In the genomic region with DNA sequence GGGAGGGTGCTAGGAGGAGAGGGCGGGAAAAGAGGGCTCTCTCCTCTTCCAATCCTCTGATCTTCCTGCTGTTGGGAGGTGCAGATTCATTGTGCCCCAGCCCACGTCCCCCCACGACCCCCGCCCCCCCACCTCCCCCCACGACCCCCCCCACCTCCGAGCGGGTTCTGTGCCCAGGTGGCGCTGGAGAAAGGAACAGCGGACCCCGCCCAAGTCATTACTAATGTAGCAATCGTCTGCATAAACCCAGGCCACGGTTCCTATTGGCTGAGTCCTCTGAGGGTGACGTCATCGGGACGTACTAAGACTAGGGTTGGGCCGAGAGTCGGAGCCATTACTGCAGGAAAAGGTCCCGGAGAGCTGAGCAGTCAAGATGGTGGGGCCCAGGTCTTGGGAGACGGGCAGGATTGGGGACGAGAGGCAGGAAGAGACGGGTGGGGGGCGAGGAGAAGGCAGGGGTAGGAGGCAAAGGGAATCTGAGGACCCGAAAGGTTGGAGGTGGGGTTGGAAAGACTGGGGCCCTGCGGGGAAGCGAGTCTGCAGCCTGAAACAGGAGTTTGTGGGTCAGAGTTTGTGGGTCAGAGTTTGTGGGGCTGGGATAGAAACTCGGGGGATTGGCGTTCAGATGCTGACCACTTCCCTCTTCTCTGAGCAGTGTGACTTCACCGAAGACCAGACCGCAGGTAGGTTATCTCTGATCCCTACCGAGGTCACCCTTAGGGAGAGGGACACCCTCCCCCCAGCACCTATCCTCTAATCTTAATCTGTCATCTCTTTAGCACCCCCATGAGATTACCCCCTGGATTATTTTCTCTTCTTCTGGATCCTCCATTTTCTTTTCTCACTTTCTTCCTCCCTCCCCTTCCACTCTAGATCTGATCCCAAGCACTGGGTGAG, we compare ENCODE assay signal across 8 cellular contexts. TPM values are rescaled to one million over a fixed set of nuclear protein-coding genes. Genes with fewer than 3 reads are reported as not detected.
A peak's percentile ranks its signal among the peaks of the same experiment; 100 is the strongest.
DNase-seq lines count a peak whose midpoint lies in the region; ATAC-seq, FAIRE-seq and TF ChIP-seq lines count a peak whose summit lies in the region.

A gene (plus strand): TSS at position 331 of the 897 bp plus-strand sequence. CDS start 43 bp downstream, at position 374.

- FAIRE-seq in H54 (lab: Jason Lieb, UNC), result no peak

- H3K4me3 ChIP-seq in RWPE2 (ENCODE audit: severe bottlenecking), result peak within 1 kb of the TSS; percentile 83
- H3K4me3 ChIP-seq in fibroblast of the aortic adventitia (ENCODE audit: low read depth, low read length), result peak within 1 kb of the TSS; percentile 98

- H3K9me3 ChIP-seq in RWPE2 (ENCODE audit: severe bottlenecking), result no peaks in the 10 kb centered on the region

- ATAC-seq in RWPE2 (ENCODE audit: low read depth), result peak; percentile 67

- TF ChIP-seq CTCF in RWPE2 (IDR thresholded peaks at IDR 0.05; ENCODE audit: poor library complexity, severe bottlenecking) (no peak), fibroblast of the aortic adventitia (IDR thresholded peaks at IDR 0.05; ENCODE audit: insufficient read depth, low read length) (no peak), nephron (IDR thresholded peaks at IDR 0.05; ENCODE audit: unreplicated experiment in 3 of 3) (no peak)

- H3K27ac Mint-ChIP-seq in nephron, result peak within 1 kb of the TSS; percentile 99 to 100 (median 100)
- H3K27ac Mint-ChIP-seq in stimulated activated naive CD8-positive, alpha-beta T cell treated with anti-CD3 and anti-CD28 coated beads, Interleukin-15, Interleukin-2, amounts not matched to agents 100 ng/mL and 50 ng/mL, for 24 hours, result peak within 1 kb of the TSS; percentile 88

- H3K27ac ChIP-seq in RWPE2 (ENCODE audit: poor library complexity, severe bottlenecking), result peak within 1 kb of the TSS; percentile 87

- peaks cover 48% of the 10 kb centered on the region for H3K36me3 ChIP-seq in RWPE2 (ENCODE audit: low read depth)

- peaks cover 63% of the 10 kb centered on the region for H3K4me1 Mint-ChIP-seq in nephron
- peaks cover 50% of the 10 kb centered on the region for H3K4me1 Mint-ChIP-seq in stimulated activated naive CD8-positive, alpha-beta T cell treated with anti-CD3 and anti-CD28 coated beads, Interleukin-15, Interleukin-2, amounts not matched to agents 100 ng/mL and 50 ng/mL, for 24 hours (ENCODE audit: low read depth)

- peaks cover 53% of the 10 kb centered on the region for H3K36me3 Mint-ChIP-seq in nephron (ENCODE audit: low read depth)
- H3K36me3 Mint-ChIP-seq in stimulated activated naive CD8-positive, alpha-beta T cell treated with anti-CD3 and anti-CD28 coated beads, Interleukin-15, Interleukin-2, amounts not matched to agents 100 ng/mL and 50 ng/mL, for 24 hours (ENCODE audit: low read depth), result peaks cover 54% of the 10 kb centered on the region

- peak; percentile 96 for TF ChIP-seq POLR2A in H54 (IDR thresholded peaks at IDR 0.05; ENCODE audit: low read depth, low read length)

- no peaks in the 10 kb centered on the region for H3K27me3 ChIP-seq in RWPE2 (ENCODE audit: insufficient read depth, poor library complexity, severe bottlenecking)

- DNase-seq in Daoy (ENCODE audit: low read depth), result peak; percentile 98
- DNase-seq in H54 (ENCODE audit: insufficient read length, low spot score), result peak; percentile 81
- peak; percentile 100 for DNase-seq in LoVo (ENCODE audit: low spot score)
- peak; percentile 96 for DNase-seq in RWPE2 (ENCODE audit: low spot score)
- peak; percentile 79 for DNase-seq in activated T-helper 9 cell treated with anti-CD3 and anti-CD28 coated beads, Interleukin-2, amount 50 U/mL, for 16 hours (ENCODE audit: low read depth)
- DNase-seq in fibroblast of the aortic adventitia (ENCODE audit: low read depth), result peak; percentile 99

- H3K9me3 Mint-ChIP-seq in nephron, result no peaks in the 10 kb centered on the region
- no peaks in the 10 kb centered on the region for H3K9me3 Mint-ChIP-seq in stimulated activated naive CD8-positive, alpha-beta T cell treated with anti-CD3 and anti-CD28 coated beads, Interleukin-15, Interleukin-2, amounts not matched to agents 100 ng/mL and 50 ng/mL, for 24 hours

- H3K27me3 Mint-ChIP-seq in nephron (ENCODE audit: low read depth), result no peaks in the 10 kb centered on the region
- no peaks in the 10 kb centered on the region for H3K27me3 Mint-ChIP-seq in stimulated activated naive CD8-positive, alpha-beta T cell treated with anti-CD3 and anti-CD28 coated beads, Interleukin-15, Interleukin-2, amounts not matched to agents 100 ng/mL and 50 ng/mL, for 24 hours

- H3K4me3 Mint-ChIP-seq in nephron, result peak within 1 kb of the TSS; percentile 94 to 97 (median 96)
- peak within 1 kb of the TSS; percentile 98 for H3K4me3 Mint-ChIP-seq in stimulated activated naive CD8-positive, alpha-beta T cell treated with anti-CD3 and anti-CD28 coated beads, Interleukin-15, Interleukin-2, amounts not matched to agents 100 ng/mL and 50 ng/mL, for 24 hours

- H3K4me1 ChIP-seq in RWPE2 (ENCODE audit: insufficient read depth, poor library complexity, severe bottlenecking), result peaks cover 4% of the 10 kb centered on the region

RNA-seq across cellular contexts. Expression of the gene that starts here (rescaled TPM):
- 2,203 and 2,674 TPM in 2 replicates for total RNA-seq in Daoy (2014; rRNA removed; shearing (Covaris generic))
- 1,047 and 1,209 TPM in 2 replicates for total RNA-seq in fibroblast of the aortic adventitia (ENCODE audit: low replicate concordance)

Comparison
In these comparisons a context has a peak if more than half of its experiments do, and no peak if none do; other contexts are left out.
1. Peak in every context shown above with its lines: DNase-seq, ATAC-seq, H3K4me3 ChIP-seq and H3K27ac ChIP-seq.